In genomic region chr6:128520436-128521301, GRCh38 we compare ENCODE assay signal across 8 cellular contexts.
DNase-seq lines count a peak whose midpoint lies in the region; ATAC-seq lines count a peak whose summit lies in the region.

PTPRK (minus strand) TSS chr6:128520599; CDS start chr6:128520358, 241 bp downstream.

- peak; percentile 91 for ATAC-seq in GM18909 (IDR thresholded peaks at IDR 0.05; ENCODE audit: poor library complexity, unreplicated experiment)
- peak; percentile 90 for ATAC-seq in HG03139 (IDR thresholded peaks at IDR 0.05; ENCODE audit: unreplicated experiment)

- DNase-seq in AG20443 (ENCODE audit: low spot score) (peak; percentile 95), NCI-H526 (lab: John Stamatoyannopoulos, UW) (peak; percentile 27 to 87), activated T-cell treated with anti-CD3 and anti-CD28 coated beads for 24 hours (ENCODE audit: low read depth) (peak; percentile 87), epidermal melanocyte (ENCODE audit: insufficient read length, low spot score) (peak; percentile 67), midbrain (lab: John Stamatoyannopoulos, UW) (peak; percentile 93)
- peak; percentile 86 for DNase-seq in stimulated activated CD8-positive, alpha-beta memory T cell treated with anti-CD3 and anti-CD28 coated beads, Interleukin-15, amount 100 ng/mL, for 48 hours (ENCODE audit: low read depth in 2 of 2)

Comparison
In these comparisons a context has a peak if more than half of its experiments do, and no peak if none do; other contexts are left out.
1. Peak in every context shown above with its lines: DNase-seq and ATAC-seq.